In genomic region chr21:16055012-16055411, GRCh38 we compare ENCODE assay signal across 23 cellular contexts.
"Had no signal": no experiment of that assay in that cellular context is flagged by ENCODE, and none has a peak within 500 bp of the region (broad histone marks: within the 10 kb centered on the region; RNA-seq: fewer than 3 reads in every experiment).

No MANE protein-coding gene starts in this region.

- H3K4me3 Mint-ChIP-seq: activated CD4-positive, alpha-beta T cell treated with anti-CD3 and anti-CD28 coated beads for 36 hours; activated CD8-positive, alpha-beta memory T cell treated with anti-CD3 and anti-CD28 coated beads, Interleukin-2, amount 10 ng/mL, durations not matched to agents 7 days and 5 days; activated CD8-positive, alpha-beta T cell treated with anti-CD3 and anti-CD28 coated beads, Interleukin-2, amount 10 ng/mL, durations not matched to agents 7 days and 5 days; activated naive CD8-positive, alpha-beta T cell; nephron; stimulated activated naive B cell treated with anti-CD40 and anti-IgM and Interleukin-4, amounts not matched to agents 10 μg/mL and 1 μg/mL and 100 μg/mL, for 72 hours had no signal

- H3K4me1 ChIP-seq: esophagus squamous epithelium, left ventricle myocardium inferior, prostate gland, stomach, tibial artery had no signal

- DNase-seq: activated CD4-positive, alpha-beta T cell treated with anti-CD3 and anti-CD28 coated beads for 36 hours; activated CD4-positive, CD25-positive, alpha-beta regulatory T cell; activated CD8-positive, alpha-beta memory T cell treated with anti-CD3 and anti-CD28 coated beads, Interleukin-2, amount 10 ng/mL, durations not matched to agents 7 days and 5 days; activated CD8-positive, alpha-beta T cell treated with anti-CD3 and anti-CD28 coated beads, Interleukin-2, amount 10 ng/mL, durations not matched to agents 7 days and 5 days; activated T-cell treated with anti-CD3 and anti-CD28 coated beads, Interleukin-2, amount 50 U/mL, for 48 hours; anterior cingulate cortex; dermis blood vessel endothelial cell; effector CD4-positive, alpha-beta T cell; esophagus squamous epithelium; left ventricle myocardium inferior; mammary epithelial cell; ovary; stimulated activated CD4-positive, alpha-beta T cell treated with anti-CD3 and anti-CD28 coated beads, Interleukin-1b, Interleukin-23, amount 100 ng/mL, for 48 hours; stimulated activated CD4-positive, alpha-beta T cell treated with anti-CD3 and anti-CD28 coated beads, Interleukin-4, amount 100 ng/mL, for 4 hours; stimulated activated CD8-positive, alpha-beta memory T cell treated with anti-CD3 and anti-CD28 coated beads, Interleukin-4, amount 100 ng/mL, for 48 hours; stimulated activated naive B cell treated with anti-CD40 and anti-IgM and Interleukin-4, amounts not matched to agents 10 μg/mL and 1 μg/mL and 100 μg/mL, for 72 hours; stomach; tibial artery had no signal

- H3K36me3 ChIP-seq: esophagus squamous epithelium, left ventricle myocardium inferior, ovary, prostate gland, stomach, tibial artery had no signal

- H3K36me3 Mint-ChIP-seq: activated CD8-positive, alpha-beta memory T cell treated with anti-CD3 and anti-CD28 coated beads, Interleukin-2, amount 10 ng/mL, durations not matched to agents 7 days and 5 days; activated naive CD8-positive, alpha-beta T cell; stimulated activated naive B cell treated with anti-CD40 and anti-IgM and Interleukin-4, amounts not matched to agents 10 μg/mL and 1 μg/mL and 100 μg/mL, for 72 hours had no signal

- H3K9me3 Mint-ChIP-seq: activated T-helper 2 cell treated with anti-CD3 and anti-CD28 coated beads, Interferon-gamma antibody, Interleukin-2, Interleukin-4, amounts not matched to agents 10 μg/mL and 5 μg/mL and 100 μg/mL, durations not matched to agents 14 hours and 24 hours and 36 hours had no signal

- H3K9me3 ChIP-seq: esophagus squamous epithelium, ovary, prostate gland, stomach, tibial artery had no signal

- H3K4me1 Mint-ChIP-seq: activated CD4-positive, alpha-beta T cell treated with anti-CD3 and anti-CD28 coated beads for 36 hours; activated CD8-positive, alpha-beta memory T cell treated with anti-CD3 and anti-CD28 coated beads, Interleukin-2, amount 10 ng/mL, durations not matched to agents 7 days and 5 days; stimulated activated naive B cell treated with anti-CD40 and anti-IgM and Interleukin-4, amounts not matched to agents 10 μg/mL and 1 μg/mL and 100 μg/mL, for 72 hours had no signal

- ATAC-seq: activated CD4-positive, alpha-beta T cell treated with anti-CD3 and anti-CD28 coated beads for 36 hours; activated CD8-positive, alpha-beta memory T cell treated with anti-CD3 and anti-CD28 coated beads, Interleukin-2, amount 10 ng/mL, durations not matched to agents 7 days and 5 days; activated CD8-positive, alpha-beta T cell treated with anti-CD3 and anti-CD28 coated beads, Interleukin-2, amount 10 ng/mL, durations not matched to agents 7 days and 5 days; stimulated activated naive B cell treated with anti-CD40 and anti-IgM and Interleukin-4, amounts not matched to agents 10 μg/mL and 1 μg/mL and 100 μg/mL, for 72 hours had no signal

- H3K4me3 ChIP-seq: esophagus squamous epithelium, left ventricle myocardium inferior, ovary, prostate gland, smooth muscle cell, stomach, tibial artery had no signal

- H3K27ac ChIP-seq: esophagus squamous epithelium, left ventricle myocardium inferior, ovary, prostate gland, stomach, tibial artery had no signal

- H3K27ac Mint-ChIP-seq: activated CD4-positive, alpha-beta T cell treated with anti-CD3 and anti-CD28 coated beads for 36 hours; activated CD8-positive, alpha-beta memory T cell treated with anti-CD3 and anti-CD28 coated beads, Interleukin-2, amount 10 ng/mL, durations not matched to agents 7 days and 5 days; activated CD8-positive, alpha-beta T cell treated with anti-CD3 and anti-CD28 coated beads, Interleukin-2, amount 10 ng/mL, durations not matched to agents 7 days and 5 days; activated naive CD8-positive, alpha-beta T cell; activated T-helper 2 cell treated with anti-CD3 and anti-CD28 coated beads, Interferon-gamma antibody, Interleukin-2, Interleukin-4, amounts not matched to agents 10 μg/mL and 5 μg/mL and 100 μg/mL, durations not matched to agents 14 hours and 24 hours and 36 hours; stimulated activated naive B cell treated with anti-CD40 and anti-IgM and Interleukin-4, amounts not matched to agents 10 μg/mL and 1 μg/mL and 100 μg/mL, for 72 hours had no signal

- H3K27me3 ChIP-seq: esophagus squamous epithelium, ovary, stomach, tibial artery had no signal

- H3K27me3 Mint-ChIP-seq: activated CD4-positive, alpha-beta T cell treated with anti-CD3 and anti-CD28 coated beads for 36 hours; activated CD8-positive, alpha-beta memory T cell treated with anti-CD3 and anti-CD28 coated beads, Interleukin-2, amount 10 ng/mL, durations not matched to agents 7 days and 5 days; activated naive CD8-positive, alpha-beta T cell; stimulated activated naive B cell treated with anti-CD40 and anti-IgM and Interleukin-4, amounts not matched to agents 10 μg/mL and 1 μg/mL and 100 μg/mL, for 72 hours had no signal
